14 cellular contexts compared by ENCODE assay signal in the genomic region with DNA sequence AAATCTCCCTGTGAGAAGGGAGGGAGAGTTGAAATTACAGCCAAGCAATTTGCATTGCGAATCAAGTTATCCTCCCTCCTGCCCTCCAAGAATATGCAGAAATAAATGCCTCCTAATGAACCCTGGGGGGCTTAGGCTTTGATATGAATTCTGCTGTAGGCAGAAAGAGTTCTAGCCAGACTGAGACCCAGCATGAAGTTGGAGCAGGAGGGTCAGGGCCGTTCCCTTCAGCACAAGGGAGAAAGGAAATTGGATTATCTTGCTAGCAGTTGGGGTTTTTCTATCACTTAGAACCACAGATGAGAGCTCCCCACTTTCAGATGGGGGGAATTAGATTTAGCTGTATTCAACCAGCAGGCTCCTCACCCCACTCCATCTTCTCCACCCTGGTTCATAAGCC.
DNase-seq lines count a peak whose midpoint lies in the region; ATAC-seq and TF ChIP-seq lines count a peak whose summit lies in the region.
"Had no signal": no experiment of that assay in that cellular context is flagged by ENCODE, and none has a peak within 500 bp of the region (broad histone marks: within the 10 kb centered on the region; RNA-seq: fewer than 3 reads in every experiment).

No MANE protein-coding gene starts in this region.

- no peaks in the 10 kb centered on the region for H3K27me3 ChIP-seq in Karpas-422 (ENCODE audit: low read length)

- H3K36me3 Mint-ChIP-seq in nephron (ENCODE audit: low read depth): no peaks in the 10 kb centered on the region

- H3K4me2 ChIP-seq in Karpas-422 (ENCODE audit: low read depth, low read length, poor library complexity, severe bottlenecking): peak overlapping the region; percentile 22

- H4K20me1 ChIP-seq in Karpas-422 (ENCODE audit: insufficient read depth, low read depth, low read length): no peaks in the 10 kb centered on the region

- no peaks in the 10 kb centered on the region for H3K9me2 ChIP-seq in Karpas-422 (replicated peaks; ENCODE audit: insufficient read depth, low read length)

- POLR2A ChIA-PET in GM10248 (lab: Yijun Ruan, JAX): no interaction called here

- no peaks in the 10 kb centered on the region for H3K9me3 Mint-ChIP-seq in nephron
- H3K9me3 Mint-ChIP-seq: CD4-positive, alpha-beta T cell had no signal

- no peak overlapping the region for H3K4me3 ChIP-seq in Karpas-422 (ENCODE audit: low read length)
- H3K4me3 ChIP-seq: HAP-1 had no signal

- H3K36me3 ChIP-seq in Karpas-422 (ENCODE audit: insufficient read depth, low read length): no peaks in the 10 kb centered on the region
- H3K36me3 ChIP-seq: HAP-1 had no signal

- peaks cover 50% of the 10 kb centered on the region for H3K4me1 Mint-ChIP-seq in nephron

- in situ Hi-C loops in G401 (cut with HindIII; ENCODE audit: low sequenced_read_pairs): no loop called here

- DNase-seq in G401 (ENCODE audit: low spot score) (peak; percentile 77), Karpas-422 (no peak), cerebellar cortex (ENCODE audit: low spot score) (peak; percentile 70), NCI-H1105 treated with DMSO at 0.1 percent for 48 hours (lab: John Stamatoyannopoulos, UW) (no peak), GM10248 (ENCODE audit: extremely low spot score) (no peak), dedifferentiated amniotic fluid mesenchymal stem cell (ENCODE audit: extremely low spot score) (no peak)
- DNase-seq: ACHN; Caco-2; CD4-positive, alpha-beta T cell; GDM1 had no signal

- H3K9me3 ChIP-seq in Karpas-422 (ENCODE audit: low read length): no peaks in the 10 kb centered on the region
- H3K9me3 ChIP-seq: Caco-2, HAP-1 had no signal

- no peak overlapping the region for H3K27ac ChIP-seq in Karpas-422 (ENCODE audit: low read length)
- H3K27ac ChIP-seq: C4-2B had no signal

- H3K4me3 Mint-ChIP-seq in nephron: no peak overlapping the region
- H3K4me3 Mint-ChIP-seq: CD4-positive, alpha-beta T cell had no signal

- TF ChIP-seq CTCF in nephron (IDR thresholded peaks at IDR 0.05; ENCODE audit: unreplicated experiment in 3 of 3) (no peak), GM10248 (IDR thresholded peaks at IDR 0.05; ENCODE audit: control extremely low read depth, extremely low read depth, low read depth, missing control alignments) (no peak)

- no peak overlapping the region; the same call in 1 of the 2 replicates for H2AFZ ChIP-seq in Karpas-422 (ENCODE audit: low read length)

- H3K79me2 ChIP-seq in Karpas-422 (ENCODE audit: low read length): no peaks in the 10 kb centered on the region

- H3K4me1 ChIP-seq in Karpas-422 (ENCODE audit: low read length): peaks cover 36% of the 10 kb centered on the region
- H3K4me1 ChIP-seq: HAP-1 had no signal

- H3K27ac Mint-ChIP-seq in nephron: peak overlapping the region in 2 of 3 experiments; percentile 32 to 64
- H3K27ac Mint-ChIP-seq: CD4-positive, alpha-beta T cell had no signal

- peaks cover 7% of the 10 kb centered on the region for H3K27me3 Mint-ChIP-seq in nephron (ENCODE audit: low read depth)

- peak overlapping the region; percentile 6; the same call in 1 of the 2 replicates for H3K9ac ChIP-seq in Karpas-422 (ENCODE audit: low read length)

- CTCF ChIA-PET in GM10248 (lab: Yijun Ruan, JAX): no interaction called here

- ATAC-seq in HG03039 (IDR thresholded peaks at IDR 0.05; ENCODE audit: unreplicated experiment): no peak

Comparison
In these comparisons a context has a peak if more than half of its experiments do, and no peak if none do; other contexts are left out.
1. DNase-seq: peak in G401 (single experiment) and cerebellar cortex (single experiment); none in Karpas-422 (single experiment), NCI-H1105 treated with DMSO at 0.1 percent for 48 hours (single experiment), GM10248 (single experiment) and dedifferentiated amniotic fluid mesenchymal stem cell (single experiment).